9 cellular contexts compared by ENCODE assay signal in the genomic region with DNA sequence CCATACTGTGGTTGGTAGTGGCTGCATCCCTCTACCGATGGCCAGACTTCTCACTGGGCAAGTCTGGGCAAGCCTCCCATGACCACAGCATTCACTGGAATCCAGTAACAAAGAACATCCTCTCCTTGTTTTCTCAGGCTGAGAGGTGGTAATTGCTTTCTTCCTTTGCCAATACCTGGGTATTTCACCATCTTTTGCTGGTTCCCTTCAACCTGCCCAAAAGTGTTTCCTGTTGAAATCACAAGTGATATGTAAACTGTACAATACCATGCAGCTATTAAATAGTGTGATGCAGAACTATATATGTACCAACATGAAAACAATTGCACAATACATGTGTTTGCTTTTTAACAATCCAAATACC. TPM values are rescaled to one million over a fixed set of nuclear protein-coding genes. Genes with fewer than 3 reads are reported as not detected.
A peak's percentile ranks its signal among the peaks of the same experiment; 100 is the strongest.
DNase-seq lines count a peak whose midpoint lies in the region; TF ChIP-seq lines count a peak whose summit lies in the region.
"Had no signal": no experiment of that assay in that cellular context is flagged by ENCODE, and none has a peak within 500 bp of the region (broad histone marks: within the 10 kb centered on the region; RNA-seq: fewer than 3 reads in every experiment).

A gene (minus strand): TSS at position 55 of the 364 bp plus-strand sequence. CDS start 42,240 bp downstream, outside the sequence.

- H3K4me1 ChIP-seq in mesodermal cell (ENCODE audit: control insufficient read depth, insufficient read depth, low read length, poor library complexity, severe bottlenecking), result peaks cover 12% of the 10 kb centered on the region
- H3K4me1 ChIP-seq in sigmoid colon, result no peaks in the 10 kb centered on the region

- peak; percentile 85 for DNase-seq in DMS53 treated with DMSO at 0.1 percent for 48 hours (lab: John Stamatoyannopoulos, UW; ENCODE audit: unreplicated experiment)
- peak; percentile 96 for DNase-seq in NCI-H146 treated with DMSO at 0.1 percent for 48 hours (lab: John Stamatoyannopoulos, UW; ENCODE audit: unreplicated experiment)
- DNase-seq in cerebellar cortex (ENCODE audit: low spot score), result peak; percentile 28
- no peak for DNase-seq in CD1c-positive myeloid dendritic cell (ENCODE audit: extremely low spot score)
- DNase-seq in activated effector memory CD4-positive, alpha-beta T cell treated with anti-CD3 and anti-CD28 coated beads, Interleukin-2, amount 50 U/mL, for 16 hours, result no peak
- no peak for DNase-seq in sigmoid colon
- no peak for DNase-seq in activated CD4-positive, CD25-positive, alpha-beta regulatory T cell (lab: John Stamatoyannopoulos, UW)

- no peak for TF ChIP-seq CTCF in sigmoid colon (IDR thresholded peaks at IDR 0.05)

- H3K9me3 ChIP-seq in mesodermal cell (ENCODE audit: control insufficient read depth, low read length), result no peaks in the 10 kb centered on the region
- H3K9me3 ChIP-seq in sigmoid colon, result no peaks in the 10 kb centered on the region

- H3K27me3 ChIP-seq in sigmoid colon, result no peaks in the 10 kb centered on the region

- intact Hi-C loops in sigmoid colon (cut with DNase I), result no loop called here

- WGBS in mesodermal cell (ENCODE audit: insufficient coverage in 2 of 2), 2 experiments, result 14% methylated on average over 1 of the region's 1 CpG; no CpG with 5 or more reads in 1 of the 2 experiments
- 44 to 76% methylated on average over 1 of the region's 1 CpG for WGBS in sigmoid colon, 2 donors

- TF ChIP-seq EP300 in sigmoid colon (IDR thresholded peaks at IDR 0.05), result no peak

- H3K36me3 ChIP-seq in mesodermal cell (ENCODE audit: control insufficient read depth, insufficient read depth, low read length) (no peaks in the 10 kb centered on the region), sigmoid colon (no peaks in the 10 kb centered on the region)

- TF ChIP-seq POLR2A in sigmoid colon (IDR thresholded peaks at IDR 0.05), result no peak

- H3K27ac ChIP-seq in mesodermal cell (ENCODE audit: low read depth, low read length, severe bottlenecking), result peak within 1 kb of the TSS; percentile 89
- no peak within 1 kb of the TSS for H3K27ac ChIP-seq in sigmoid colon
- H3K27ac ChIP-seq: PC-9 had no signal

- H3K4me3 ChIP-seq in mesodermal cell (ENCODE audit: extremely low read depth, insufficient read depth, low read length, poor library complexity, severe bottlenecking) (peak within 1 kb of the TSS; percentile 61), sigmoid colon (no peak within 1 kb of the TSS)
- H3K4me3 ChIP-seq: PC-9 had no signal

RNA-seq across cellular contexts. Expression of the gene that starts here (rescaled TPM):
- 20.4 TPM for polyA plus RNA-seq in mesodermal cell (2013, experiment 1 of 2)
- 20.2 TPM for polyA plus RNA-seq in mesodermal cell (2013, experiment 2 of 2)
- 1 to 10 TPM in 3 of 4 donors, under 1 TPM in 1; 0.14 to 1.4 (median 1.2) TPM for total RNA-seq in sigmoid colon
- under 1 TPM in 1 of 3 donors, not detected in 2; 0.03 TPM for polyA plus RNA-seq in sigmoid colon

Comparison
In these comparisons a context has a peak if more than half of its experiments do, and no peak if none do; other contexts are left out.
1. DNase-seq: peak in DMS53 treated with DMSO at 0.1 percent for 48 hours (single experiment), NCI-H146 treated with DMSO at 0.1 percent for 48 hours (single experiment) and cerebellar cortex (single experiment); none in CD1c-positive myeloid dendritic cell (single experiment), activated effector memory CD4-positive, alpha-beta T cell treated with anti-CD3 and anti-CD28 coated beads, Interleukin-2, amount 50 U/mL, for 16 hours (single experiment), sigmoid colon (single experiment) and activated CD4-positive, CD25-positive, alpha-beta regulatory T cell (0 of 4).